ENCODE assay signal across 1 cellular context in the genomic region with DNA sequence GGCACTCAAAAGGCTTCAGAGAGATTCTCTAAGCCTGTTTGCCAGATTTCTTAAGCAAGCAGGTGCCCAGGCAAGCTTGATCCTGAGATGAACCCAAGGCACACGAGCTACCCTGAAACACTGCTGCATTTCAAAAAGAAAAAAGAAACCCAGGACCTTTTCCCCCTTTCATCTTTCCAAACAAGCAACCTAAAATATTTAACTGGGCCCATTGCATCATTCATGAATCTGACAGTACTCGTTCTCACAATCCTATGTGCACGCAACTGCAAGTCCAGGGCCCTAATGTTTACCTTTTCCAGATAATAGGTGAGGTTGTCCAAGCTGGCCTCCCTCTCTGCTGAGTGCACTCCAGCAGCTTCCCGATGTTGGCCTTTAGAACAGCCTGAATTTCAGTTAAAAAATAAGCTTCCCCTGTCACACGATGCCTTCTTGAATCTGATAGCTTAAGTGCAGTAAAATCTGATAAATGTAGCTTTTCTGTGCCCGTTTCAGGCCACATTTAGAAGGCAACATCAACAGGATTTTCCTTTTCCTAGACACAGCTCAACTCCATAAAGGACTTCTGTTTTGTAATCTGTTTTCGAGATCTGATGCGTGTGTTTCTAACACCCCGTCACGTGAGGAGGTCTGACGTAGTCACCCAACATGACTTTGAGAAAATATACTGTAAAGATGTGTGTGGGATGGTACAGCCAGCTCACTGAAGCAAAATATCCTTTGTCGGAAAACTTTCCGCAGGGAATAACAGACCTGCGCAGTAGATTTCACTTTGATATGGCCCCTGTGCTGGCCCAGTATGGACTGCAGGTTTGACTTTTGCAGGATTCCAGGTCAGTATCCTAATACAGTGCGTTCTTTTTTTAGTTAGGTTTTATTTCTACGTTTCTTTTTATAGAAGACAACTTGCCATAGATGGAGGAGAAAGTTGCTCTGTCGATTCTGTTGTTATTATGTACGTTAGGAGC.
A peak's percentile ranks its signal among the peaks of the same experiment; 100 is the strongest.
TF ChIP-seq lines count a peak whose summit lies in the region.

No MANE protein-coding gene starts in this region.

TF ChIP-seq in HepG2, 621 proteins besides CTCF, POLR2A, EP300 and RAD21 (continued from another document and continues in another):
- TF ChIP-seq, protein P1, sequence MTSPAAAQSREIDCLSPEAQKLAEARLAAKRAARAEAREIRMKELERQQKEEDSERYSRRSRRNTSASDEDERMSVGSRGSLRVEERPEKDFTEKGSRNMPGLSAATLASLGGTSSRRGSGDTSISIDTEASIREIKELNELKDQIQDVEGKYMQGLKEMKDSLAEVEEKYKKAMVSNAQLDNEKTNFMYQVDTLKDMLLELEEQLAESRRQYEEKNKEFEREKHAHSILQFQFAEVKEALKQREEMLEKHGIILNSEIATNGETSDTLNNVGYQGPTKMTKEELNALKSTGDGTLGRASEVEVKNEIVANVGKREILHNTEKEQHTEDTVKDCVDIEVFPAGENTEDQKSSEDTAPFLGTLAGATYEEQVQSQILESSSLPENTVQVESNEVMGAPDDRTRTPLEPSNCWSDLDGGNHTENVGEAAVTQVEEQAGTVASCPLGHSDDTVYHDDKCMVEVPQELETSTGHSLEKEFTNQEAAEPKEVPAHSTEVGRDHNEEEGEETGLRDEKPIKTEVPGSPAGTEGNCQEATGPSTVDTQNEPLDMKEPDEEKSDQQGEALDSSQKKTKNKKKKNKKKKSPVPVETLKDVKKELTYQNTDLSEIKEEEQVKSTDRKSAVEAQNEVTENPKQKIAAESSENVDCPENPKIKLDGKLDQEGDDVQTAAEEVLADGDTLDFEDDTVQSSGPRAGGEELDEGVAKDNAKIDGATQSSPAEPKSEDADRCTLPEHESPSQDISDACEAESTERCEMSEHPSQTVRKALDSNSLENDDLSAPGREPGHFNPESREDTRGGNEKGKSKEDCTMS (CRISPR knock-in tag; conservative IDR thresholded peaks at IDR 0.05) = no peak
- TF ChIP-seq, protein P2, sequence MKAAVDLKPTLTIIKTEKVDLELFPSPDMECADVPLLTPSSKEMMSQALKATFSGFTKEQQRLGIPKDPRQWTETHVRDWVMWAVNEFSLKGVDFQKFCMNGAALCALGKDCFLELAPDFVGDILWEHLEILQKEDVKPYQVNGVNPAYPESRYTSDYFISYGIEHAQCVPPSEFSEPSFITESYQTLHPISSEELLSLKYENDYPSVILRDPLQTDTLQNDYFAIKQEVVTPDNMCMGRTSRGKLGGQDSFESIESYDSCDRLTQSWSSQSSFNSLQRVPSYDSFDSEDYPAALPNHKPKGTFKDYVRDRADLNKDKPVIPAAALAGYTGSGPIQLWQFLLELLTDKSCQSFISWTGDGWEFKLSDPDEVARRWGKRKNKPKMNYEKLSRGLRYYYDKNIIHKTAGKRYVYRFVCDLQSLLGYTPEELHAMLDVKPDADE (CRISPR knock-in tag; IDR thresholded peaks at IDR 0.05) = no peak
- TF ChIP-seq DPF2 (CRISPR knock-in tag; IDR thresholded peaks at IDR 0.05; ENCODE audit: borderline replicate concordance, low read depth) (0 out of 2 replicates have a peak, but pooled peaks have one; percentile 29), ZSCAN29 (CRISPR knock-in tag; conservative IDR thresholded peaks at IDR 0.05) (no peak; the same call in 1 of the 2 replicates), ZNF709 (CRISPR knock-in tag; IDR thresholded peaks at IDR 0.05) (no peak), ZNF17 (CRISPR knock-in tag; IDR thresholded peaks at IDR 0.05) (no peak), MED8 (CRISPR knock-in tag; IDR thresholded peaks at IDR 0.05; ENCODE audit: insufficient replicate concordance) (peak; percentile 33), EZH2 (conservative IDR thresholded peaks at IDR 0.05; ENCODE audit: low read depth, low read length) (no peak), ZNF713 (CRISPR knock-in tag; IDR thresholded peaks at IDR 0.05) (no peak), ZFP82 (CRISPR knock-in tag; IDR thresholded peaks at IDR 0.05; ENCODE audit: borderline replicate concordance) (no peak), NR2F6 (IDR thresholded peaks at IDR 0.05) (peak; percentile 61), NR2F6 (CRISPR knock-in tag; IDR thresholded peaks at IDR 0.05) (peak; percentile 56), RFX3 (CRISPR knock-in tag; IDR thresholded peaks at IDR 0.05) (no peak), ZNF550 (CRISPR knock-in tag; IDR thresholded peaks at IDR 0.05; ENCODE audit: borderline replicate concordance) (no peak), ZNF678 (CRISPR knock-in tag; IDR thresholded peaks at IDR 0.05) (no peak), HOXD1 (CRISPR knock-in tag; IDR thresholded peaks at IDR 0.05) (no peak), SCMH1 (CRISPR knock-in tag; IDR thresholded peaks at IDR 0.05; ENCODE audit: borderline replicate concordance) (no peak), LCORL (IDR thresholded peaks at IDR 0.05) (peak; percentile 88), LCORL (CRISPR knock-in tag; IDR thresholded peaks at IDR 0.05) (peak; percentile 99), RCOR2 (CRISPR knock-in tag; IDR thresholded peaks at IDR 0.05) (peak; percentile 40; the same call in 1 of the 2 replicates), ATF7-NPFF (CRISPR knock-in tag; IDR thresholded peaks at IDR 0.05; ENCODE audit: low read depth) (no peak), NR1H2 (CRISPR knock-in tag; IDR thresholded peaks at IDR 0.05; ENCODE audit: borderline replicate concordance, low read depth) (no peak), ZNF138 (CRISPR knock-in tag; IDR thresholded peaks at IDR 0.05; ENCODE audit: low read depth) (no peak), SNAPC2 (CRISPR knock-in tag; IDR thresholded peaks at IDR 0.05) (peak; percentile 89), SAP130 (CRISPR knock-in tag; IDR thresholded peaks at IDR 0.05; ENCODE audit: low read depth) (peak; percentile 89), NFYB (CRISPR knock-in tag; IDR thresholded peaks at IDR 0.05) (no peak), CCDC6 (CRISPR knock-in tag; IDR thresholded peaks at IDR 0.05) (no peak), ZNF441 (CRISPR knock-in tag; IDR thresholded peaks at IDR 0.05; ENCODE audit: borderline replicate concordance) (no peak), ZNF547 (CRISPR knock-in tag; IDR thresholded peaks at IDR 0.05) (no peak), RXRB (CRISPR knock-in tag; IDR thresholded peaks at IDR 0.05; ENCODE audit: borderline replicate concordance) (peak; percentile 71), ZSCAN20 (CRISPR knock-in tag; IDR thresholded peaks at IDR 0.05; ENCODE audit: borderline replicate concordance) (no peak; the same call in 1 of the 2 replicates), ZBTB38 (CRISPR knock-in tag; IDR thresholded peaks at IDR 0.05) (peak; percentile 63; the same call in 1 of the 2 replicates), ZNF136 (CRISPR knock-in tag; IDR thresholded peaks at IDR 0.05; ENCODE audit: low read depth) (peak; percentile 82; the same call in 1 of the 2 replicates)
- TF ChIP-seq, protein P3, sequence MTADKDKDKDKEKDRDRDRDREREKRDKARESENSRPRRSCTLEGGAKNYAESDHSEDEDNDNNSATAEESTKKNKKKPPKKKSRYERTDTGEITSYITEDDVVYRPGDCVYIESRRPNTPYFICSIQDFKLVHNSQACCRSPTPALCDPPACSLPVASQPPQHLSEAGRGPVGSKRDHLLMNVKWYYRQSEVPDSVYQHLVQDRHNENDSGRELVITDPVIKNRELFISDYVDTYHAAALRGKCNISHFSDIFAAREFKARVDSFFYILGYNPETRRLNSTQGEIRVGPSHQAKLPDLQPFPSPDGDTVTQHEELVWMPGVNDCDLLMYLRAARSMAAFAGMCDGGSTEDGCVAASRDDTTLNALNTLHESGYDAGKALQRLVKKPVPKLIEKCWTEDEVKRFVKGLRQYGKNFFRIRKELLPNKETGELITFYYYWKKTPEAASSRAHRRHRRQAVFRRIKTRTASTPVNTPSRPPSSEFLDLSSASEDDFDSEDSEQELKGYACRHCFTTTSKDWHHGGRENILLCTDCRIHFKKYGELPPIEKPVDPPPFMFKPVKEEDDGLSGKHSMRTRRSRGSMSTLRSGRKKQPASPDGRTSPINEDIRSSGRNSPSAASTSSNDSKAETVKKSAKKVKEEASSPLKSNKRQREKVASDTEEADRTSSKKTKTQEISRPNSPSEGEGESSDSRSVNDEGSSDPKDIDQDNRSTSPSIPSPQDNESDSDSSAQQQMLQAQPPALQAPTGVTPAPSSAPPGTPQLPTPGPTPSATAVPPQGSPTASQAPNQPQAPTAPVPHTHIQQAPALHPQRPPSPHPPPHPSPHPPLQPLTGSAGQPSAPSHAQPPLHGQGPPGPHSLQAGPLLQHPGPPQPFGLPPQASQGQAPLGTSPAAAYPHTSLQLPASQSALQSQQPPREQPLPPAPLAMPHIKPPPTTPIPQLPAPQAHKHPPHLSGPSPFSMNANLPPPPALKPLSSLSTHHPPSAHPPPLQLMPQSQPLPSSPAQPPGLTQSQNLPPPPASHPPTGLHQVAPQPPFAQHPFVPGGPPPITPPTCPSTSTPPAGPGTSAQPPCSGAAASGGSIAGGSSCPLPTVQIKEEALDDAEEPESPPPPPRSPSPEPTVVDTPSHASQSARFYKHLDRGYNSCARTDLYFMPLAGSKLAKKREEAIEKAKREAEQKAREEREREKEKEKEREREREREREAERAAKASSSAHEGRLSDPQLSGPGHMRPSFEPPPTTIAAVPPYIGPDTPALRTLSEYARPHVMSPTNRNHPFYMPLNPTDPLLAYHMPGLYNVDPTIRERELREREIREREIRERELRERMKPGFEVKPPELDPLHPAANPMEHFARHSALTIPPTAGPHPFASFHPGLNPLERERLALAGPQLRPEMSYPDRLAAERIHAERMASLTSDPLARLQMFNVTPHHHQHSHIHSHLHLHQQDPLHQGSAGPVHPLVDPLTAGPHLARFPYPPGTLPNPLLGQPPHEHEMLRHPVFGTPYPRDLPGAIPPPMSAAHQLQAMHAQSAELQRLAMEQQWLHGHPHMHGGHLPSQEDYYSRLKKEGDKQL (CRISPR knock-in tag; IDR thresholded peaks at IDR 0.05; ENCODE audit: low read depth) = 0 out of 2 replicates have a peak, but pooled peaks have one; percentile 15
- TF ChIP-seq, protein P4, sequence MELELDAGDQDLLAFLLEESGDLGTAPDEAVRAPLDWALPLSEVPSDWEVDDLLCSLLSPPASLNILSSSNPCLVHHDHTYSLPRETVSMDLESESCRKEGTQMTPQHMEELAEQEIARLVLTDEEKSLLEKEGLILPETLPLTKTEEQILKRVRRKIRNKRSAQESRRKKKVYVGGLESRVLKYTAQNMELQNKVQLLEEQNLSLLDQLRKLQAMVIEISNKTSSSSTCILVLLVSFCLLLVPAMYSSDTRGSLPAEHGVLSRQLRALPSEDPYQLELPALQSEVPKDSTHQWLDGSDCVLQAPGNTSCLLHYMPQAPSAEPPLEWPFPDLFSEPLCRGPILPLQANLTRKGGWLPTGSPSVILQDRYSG (CRISPR knock-in tag; IDR thresholded peaks at IDR 0.05) = no peak
- TF ChIP-seq, protein P5, sequence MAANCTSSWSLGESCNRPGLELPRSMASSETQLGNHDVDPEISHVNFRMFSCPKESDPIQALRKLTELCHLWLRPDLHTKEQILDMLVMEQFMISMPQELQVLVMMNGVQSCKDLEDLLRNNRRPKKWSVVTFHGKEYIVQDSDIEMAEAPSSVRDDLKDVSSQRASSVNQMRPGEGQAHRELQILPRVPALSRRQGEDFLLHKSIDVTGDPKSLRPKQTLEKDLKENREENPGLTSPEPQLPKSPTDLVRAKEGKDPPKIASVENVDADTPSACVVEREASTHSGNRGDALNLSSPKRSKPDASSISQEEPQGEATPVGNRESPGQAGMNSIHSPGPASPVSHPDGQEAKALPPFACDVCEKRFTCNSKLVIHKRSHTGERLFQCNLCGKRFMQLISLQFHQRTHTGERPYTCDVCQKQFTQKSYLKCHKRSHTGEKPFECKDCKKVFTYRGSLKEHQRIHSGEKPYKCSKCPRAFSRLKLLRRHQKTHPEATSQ (CRISPR knock-in tag; IDR thresholded peaks at IDR 0.05; ENCODE audit: borderline replicate concordance) = peak; percentile 66; the same call in 1 of the 2 replicates
- TF ChIP-seq, protein P6, sequence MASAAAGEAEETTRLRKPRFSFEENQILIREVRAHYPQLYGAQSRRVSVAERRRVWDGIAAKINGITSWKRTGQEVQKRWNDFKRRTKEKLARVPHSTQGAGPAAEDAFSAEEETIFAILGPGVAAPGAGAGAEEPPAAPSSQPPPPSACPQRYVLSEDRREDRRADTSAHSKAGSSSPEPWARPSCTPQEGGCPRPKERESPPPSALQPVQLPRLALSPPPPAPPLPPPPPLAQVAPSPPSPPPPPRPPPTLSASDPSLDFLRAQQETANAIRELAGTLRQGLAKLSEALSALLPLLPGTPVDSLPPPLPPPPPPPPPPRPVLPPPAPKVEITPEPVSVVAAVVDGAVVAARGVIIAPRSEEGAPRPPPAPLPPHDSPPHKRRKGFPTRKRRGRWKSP (CRISPR knock-in tag; IDR thresholded peaks at IDR 0.05) = peak; percentile 56; the same call in 1 of the 2 replicates
- TF ChIP-seq, protein P7, sequence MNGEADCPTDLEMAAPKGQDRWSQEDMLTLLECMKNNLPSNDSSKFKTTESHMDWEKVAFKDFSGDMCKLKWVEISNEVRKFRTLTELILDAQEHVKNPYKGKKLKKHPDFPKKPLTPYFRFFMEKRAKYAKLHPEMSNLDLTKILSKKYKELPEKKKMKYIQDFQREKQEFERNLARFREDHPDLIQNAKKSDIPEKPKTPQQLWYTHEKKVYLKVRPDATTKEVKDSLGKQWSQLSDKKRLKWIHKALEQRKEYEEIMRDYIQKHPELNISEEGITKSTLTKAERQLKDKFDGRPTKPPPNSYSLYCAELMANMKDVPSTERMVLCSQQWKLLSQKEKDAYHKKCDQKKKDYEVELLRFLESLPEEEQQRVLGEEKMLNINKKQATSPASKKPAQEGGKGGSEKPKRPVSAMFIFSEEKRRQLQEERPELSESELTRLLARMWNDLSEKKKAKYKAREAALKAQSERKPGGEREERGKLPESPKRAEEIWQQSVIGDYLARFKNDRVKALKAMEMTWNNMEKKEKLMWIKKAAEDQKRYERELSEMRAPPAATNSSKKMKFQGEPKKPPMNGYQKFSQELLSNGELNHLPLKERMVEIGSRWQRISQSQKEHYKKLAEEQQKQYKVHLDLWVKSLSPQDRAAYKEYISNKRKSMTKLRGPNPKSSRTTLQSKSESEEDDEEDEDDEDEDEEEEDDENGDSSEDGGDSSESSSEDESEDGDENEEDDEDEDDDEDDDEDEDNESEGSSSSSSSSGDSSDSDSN (CRISPR knock-in tag; IDR thresholded peaks at IDR 0.05) = peak; percentile 46
- TF ChIP-seq, protein P8, sequence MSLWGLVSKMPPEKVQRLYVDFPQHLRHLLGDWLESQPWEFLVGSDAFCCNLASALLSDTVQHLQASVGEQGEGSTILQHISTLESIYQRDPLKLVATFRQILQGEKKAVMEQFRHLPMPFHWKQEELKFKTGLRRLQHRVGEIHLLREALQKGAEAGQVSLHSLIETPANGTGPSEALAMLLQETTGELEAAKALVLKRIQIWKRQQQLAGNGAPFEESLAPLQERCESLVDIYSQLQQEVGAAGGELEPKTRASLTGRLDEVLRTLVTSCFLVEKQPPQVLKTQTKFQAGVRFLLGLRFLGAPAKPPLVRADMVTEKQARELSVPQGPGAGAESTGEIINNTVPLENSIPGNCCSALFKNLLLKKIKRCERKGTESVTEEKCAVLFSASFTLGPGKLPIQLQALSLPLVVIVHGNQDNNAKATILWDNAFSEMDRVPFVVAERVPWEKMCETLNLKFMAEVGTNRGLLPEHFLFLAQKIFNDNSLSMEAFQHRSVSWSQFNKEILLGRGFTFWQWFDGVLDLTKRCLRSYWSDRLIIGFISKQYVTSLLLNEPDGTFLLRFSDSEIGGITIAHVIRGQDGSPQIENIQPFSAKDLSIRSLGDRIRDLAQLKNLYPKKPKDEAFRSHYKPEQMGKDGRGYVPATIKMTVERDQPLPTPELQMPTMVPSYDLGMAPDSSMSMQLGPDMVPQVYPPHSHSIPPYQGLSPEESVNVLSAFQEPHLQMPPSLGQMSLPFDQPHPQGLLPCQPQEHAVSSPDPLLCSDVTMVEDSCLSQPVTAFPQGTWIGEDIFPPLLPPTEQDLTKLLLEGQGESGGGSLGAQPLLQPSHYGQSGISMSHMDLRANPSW (CRISPR knock-in tag; IDR thresholded peaks at IDR 0.05; ENCODE audit: borderline replicate concordance) = peak; percentile 34; the same call in 1 of the 2 replicates
